Comparison of ENCODE assay signal across 1 cellular context in genomic region chr18:78875998-78876650, GRCh38.
TF ChIP-seq lines count a peak whose summit lies in the region.

No MANE protein-coding gene starts in this region.

TF ChIP-seq in IMR-90, 13 proteins besides CTCF, POLR2A, EP300 and RAD21:
- TF ChIP-seq USF2 (IDR thresholded peaks at IDR 0.05; ENCODE audit: low read depth, low read length), result no peak
- TF ChIP-seq CHD1 (IDR thresholded peaks at IDR 0.05; ENCODE audit: low read depth, low read length), result no peak
- TF ChIP-seq MAFK (IDR thresholded peaks at IDR 0.05; ENCODE audit: low read depth, low read length), result no peak
- no peak for TF ChIP-seq BHLHE40 (IDR thresholded peaks at IDR 0.05; ENCODE audit: low read depth, low read length)
